11 cellular contexts compared by ENCODE assay signal in the genomic region with DNA sequence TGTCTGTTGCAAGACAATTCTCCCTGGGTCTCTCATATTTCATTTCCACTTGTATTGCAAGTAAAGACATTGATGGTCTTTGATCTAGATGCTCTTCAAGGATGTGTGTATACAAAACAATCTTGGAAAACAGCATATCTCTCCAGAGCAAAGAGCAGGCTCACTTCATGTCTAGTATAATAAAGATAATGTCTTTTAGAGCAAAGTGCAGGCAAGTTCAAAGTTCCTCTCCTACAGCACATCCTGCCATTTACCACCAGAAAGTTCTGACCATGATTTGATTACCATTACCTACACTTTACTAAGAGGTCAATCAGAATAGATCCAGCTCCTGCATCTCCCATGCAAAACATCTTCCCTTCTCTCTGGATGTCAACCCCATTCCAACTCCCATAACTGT.
"Had no signal": no experiment of that assay in that cellular context is flagged by ENCODE, and none has a peak within 500 bp of the region (broad histone marks: within the 10 kb centered on the region; RNA-seq: fewer than 3 reads in every experiment).

No MANE protein-coding gene starts in this region.

- H3K4me3 Mint-ChIP-seq: GM23338, H9, HFFc6 had no signal

- FAIRE-seq: H1, H54 had no signal

- DNase-seq: GM23248, GOT3, H7, H9, HCEC 1CT, HFFc6 had no signal

- H3K9me3 ChIP-seq: HAP-1 had no signal

- ATAC-seq: GM23338, HCT116 had no signal

- H3K9me3 Mint-ChIP-seq: GM23338, H9, HFFc6 had no signal

- H3K4me1 ChIP-seq: HAP-1 had no signal

- H3K4me3 ChIP-seq: GM23248, GM23338, HAP-1 had no signal

- H3K27ac Mint-ChIP-seq: GM23338, HFFc6 had no signal

- H3K36me3 ChIP-seq: HAP-1 had no signal

- H3K27ac ChIP-seq: GM23248 had no signal
